In the genomic region with DNA sequence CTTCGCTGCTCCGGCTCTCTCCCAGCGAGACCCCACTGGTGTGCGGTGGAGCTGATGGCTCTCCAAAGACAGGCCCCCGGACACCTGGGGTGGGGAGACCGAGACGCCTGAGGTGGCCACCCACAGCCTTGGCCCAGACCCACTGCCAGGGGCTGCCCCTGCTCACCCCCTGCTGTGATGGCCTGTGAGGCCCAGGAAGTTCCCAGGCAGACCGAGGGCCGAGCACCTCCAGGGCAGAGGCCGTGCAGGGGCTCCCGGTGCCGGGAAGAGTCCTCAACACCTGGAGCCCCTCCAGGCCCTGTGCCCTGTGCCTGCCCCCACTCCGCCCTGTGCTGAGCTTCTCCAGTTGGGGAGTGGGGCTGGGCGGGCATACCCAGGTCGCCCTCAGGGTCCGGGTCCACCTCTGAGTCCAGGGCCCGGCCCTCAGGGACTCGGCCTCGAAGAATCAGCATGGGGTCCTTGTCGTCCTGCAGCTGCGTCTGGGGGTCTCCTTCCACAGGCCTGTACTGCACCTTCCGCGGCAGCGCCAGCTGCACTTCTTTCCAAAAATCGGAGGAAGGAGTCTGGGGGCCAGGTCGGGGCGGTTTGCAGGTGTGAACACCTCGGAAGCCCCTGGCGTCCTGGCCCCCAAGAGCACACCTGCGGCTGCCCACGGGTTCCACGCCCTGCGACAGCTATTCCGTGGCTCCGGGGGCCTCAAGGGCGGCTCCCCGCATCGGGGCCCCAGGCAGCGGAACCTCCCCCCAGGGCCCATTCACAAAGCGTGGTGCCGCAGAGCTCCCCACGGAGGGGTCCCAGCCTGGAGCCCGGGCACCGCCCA, we compare ENCODE assay signal across 1 cellular context.
TF ChIP-seq lines count a peak whose summit lies in the region.

No MANE protein-coding gene starts in this region.

TF ChIP-seq in HepG2, 621 proteins besides CTCF, POLR2A, EP300 and RAD21:
- TF ChIP-seq, protein P1, sequence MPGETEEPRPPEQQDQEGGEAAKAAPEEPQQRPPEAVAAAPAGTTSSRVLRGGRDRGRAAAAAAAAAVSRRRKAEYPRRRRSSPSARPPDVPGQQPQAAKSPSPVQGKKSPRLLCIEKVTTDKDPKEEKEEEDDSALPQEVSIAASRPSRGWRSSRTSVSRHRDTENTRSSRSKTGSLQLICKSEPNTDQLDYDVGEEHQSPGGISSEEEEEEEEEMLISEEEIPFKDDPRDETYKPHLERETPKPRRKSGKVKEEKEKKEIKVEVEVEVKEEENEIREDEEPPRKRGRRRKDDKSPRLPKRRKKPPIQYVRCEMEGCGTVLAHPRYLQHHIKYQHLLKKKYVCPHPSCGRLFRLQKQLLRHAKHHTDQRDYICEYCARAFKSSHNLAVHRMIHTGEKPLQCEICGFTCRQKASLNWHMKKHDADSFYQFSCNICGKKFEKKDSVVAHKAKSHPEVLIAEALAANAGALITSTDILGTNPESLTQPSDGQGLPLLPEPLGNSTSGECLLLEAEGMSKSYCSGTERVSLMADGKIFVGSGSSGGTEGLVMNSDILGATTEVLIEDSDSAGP (CRISPR knock-in tag; IDR thresholded peaks at IDR 0.05; ENCODE audit: borderline replicate concordance): peak; percentile 30; the same call in 1 of the 2 replicates
- TF ChIP-seq RBFOX2 (IDR thresholded peaks at IDR 0.05; ENCODE audit: low read depth, low read length) (peak; percentile 52; the same call in 1 of the 2 replicates), ZNF761 (CRISPR knock-in tag; conservative IDR thresholded peaks at IDR 0.05) (no peak)
